In the genomic region with DNA sequence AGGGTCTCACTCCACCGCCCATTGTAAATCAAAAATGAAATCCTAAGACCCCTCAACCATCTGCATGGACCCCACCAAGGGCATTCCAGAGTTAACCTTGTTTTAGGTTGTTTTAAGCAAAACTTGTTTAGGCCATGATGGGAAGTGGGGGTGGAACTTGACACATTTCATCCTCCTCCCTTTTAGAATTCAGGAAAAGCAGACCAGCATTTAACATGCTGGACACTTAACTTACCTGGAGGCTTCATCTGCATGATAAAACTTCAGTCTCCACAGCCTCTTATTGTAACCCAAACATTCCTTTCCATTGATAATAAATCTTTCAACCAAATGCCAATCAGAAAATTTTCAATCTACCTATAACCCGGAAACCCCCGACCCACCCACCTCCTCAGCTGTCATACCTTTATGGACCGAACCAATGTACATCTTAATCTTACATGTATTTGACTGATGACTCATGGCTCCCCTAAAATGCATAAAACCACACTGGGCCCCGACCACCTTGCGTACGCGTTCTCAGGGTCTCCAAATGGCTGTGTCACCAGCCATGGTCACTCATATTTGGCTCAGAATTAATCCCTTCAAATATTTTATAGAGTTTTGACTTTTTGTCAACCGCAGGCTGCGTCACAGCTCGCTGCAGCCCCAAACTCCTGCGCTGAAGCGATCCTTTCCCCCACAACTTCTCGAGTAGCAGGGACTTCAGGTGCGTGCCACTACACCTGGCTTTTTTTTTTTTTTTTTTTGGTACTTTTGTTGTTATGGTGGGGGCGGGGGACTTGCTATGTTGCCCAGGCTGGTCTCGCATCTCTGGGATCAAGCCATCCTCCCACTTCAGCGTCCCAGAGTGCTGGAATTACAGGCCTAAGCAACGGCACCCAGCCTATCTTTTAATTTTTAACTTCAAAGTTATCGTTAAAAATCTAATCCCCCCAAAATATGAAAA, we compare ENCODE assay signal across 8 cellular contexts. TPM values are rescaled to one million over a fixed set of nuclear protein-coding genes. Genes with fewer than 3 reads are reported as not detected.
DNase-seq lines count a peak whose midpoint lies in the region; ATAC-seq and TF ChIP-seq lines count a peak whose summit lies in the region.

No MANE protein-coding gene starts in this region.

- H3K4me1 ChIP-seq in HUES6 (ENCODE audit: control insufficient read depth, insufficient read depth, low read length) (peaks cover 36% of the 10 kb centered on the region), mammary epithelial cell (ENCODE audit: insufficient read depth, low read length) (peaks cover 6% of the 10 kb centered on the region), muscle layer of colon (ENCODE audit: insufficient read depth, low read length) (peaks cover 7% of the 10 kb centered on the region)

- dilution Hi-C loops in mammary epithelial cell (cut with HindIII; ENCODE audit: low sequenced_read_pairs) = no loop called here

- H3K27me3 ChIP-seq in HUES6 (ENCODE audit: control insufficient read depth, insufficient read depth, low read length) (no peaks in the 10 kb centered on the region; the same call in 1 of the 2 replicates), mammary epithelial cell (ENCODE audit: insufficient read depth, low read length) (no peaks in the 10 kb centered on the region), muscle layer of colon (ENCODE audit: control insufficient read depth in 1 of 2, insufficient read depth in 2 of 2, low read length in 2 of 2) (no peaks in the 10 kb centered on the region)

- H3K79me2 ChIP-seq in mammary epithelial cell (ENCODE audit: insufficient read depth, low read length) = peaks cover 8% of the 10 kb centered on the region

- no peaks in the 10 kb centered on the region for H4K20me1 ChIP-seq in mammary epithelial cell (ENCODE audit: insufficient read depth, low read length)

- no peak overlapping the region for H2AFZ ChIP-seq in mammary epithelial cell (ENCODE audit: low read depth, low read length)

- H3K27ac ChIP-seq in 22Rv1 (peak overlapping the region; percentile 75), HUES6 (ENCODE audit: low read depth, low read length) (peak overlapping the region; percentile 6; the same call in 1 of the 2 replicates), mammary epithelial cell (ENCODE audit: insufficient read depth, low read depth, low read length) (peak overlapping the region; percentile 90), muscle layer of colon (ENCODE audit: low read depth, low read length) (peak overlapping the region; percentile 97)

- no peak for DNase-seq in mammary epithelial cell
- DNase-seq in lower leg skin (ENCODE audit: low spot score in 2 of 2) = no peak
- no peak for DNase-seq in activated CD4-positive, alpha-beta T cell treated with anti-CD3 and anti-CD28 coated beads, Interleukin-2, amount 50 U/mL, for 4 hours
- no peak for DNase-seq in central memory CD4-positive, alpha-beta T cell

- intact Hi-C loops in mammary epithelial cell (cut with micrococcal nuclease) (loop anchor here (5.0 kb wide), 1 partner anchor 250 kb away; no protein-coding TSS in a partner anchor), lower leg skin (cut with DNase I; ENCODE audit: low total_unique reads) (no loop called here)

- H3K9ac ChIP-seq in HUES6 (ENCODE audit: low read length) (no peak overlapping the region), mammary epithelial cell (ENCODE audit: insufficient read depth, low read length) (peak overlapping the region; percentile 77), muscle layer of colon (ENCODE audit: low read length) (peak overlapping the region; percentile 76)

- no TSS peak for BruUV-seq in mammary epithelial cell (replicated peaks; lab: Mats Ljungman, UMichigan)

- 66% methylated on average over 19 of the region's 20 CpGs for WGBS in mammary epithelial cell (ENCODE audit: low coverage, missing lambda C conversion rate)
- 65 to 68% methylated on average over 20 of the region's 20 CpGs for WGBS in lower leg skin, 2 donors

- peak overlapping the region; percentile 99 for H3K4me2 ChIP-seq in mammary epithelial cell (ENCODE audit: insufficient read depth, low read depth, low read length)

- no peak for ATAC-seq in HG02759 (IDR thresholded peaks at IDR 0.05; ENCODE audit: unreplicated experiment)

- H3K9me3 ChIP-seq in HUES6 (ENCODE audit: control insufficient read depth, insufficient read depth, low read depth, low read length) (no peaks in the 10 kb centered on the region), mammary epithelial cell (replicated peaks; ENCODE audit: insufficient read depth, low read length) (no peaks in the 10 kb centered on the region), muscle layer of colon (ENCODE audit: low read length) (no peaks in the 10 kb centered on the region)

- H3K4me3 ChIP-seq in HUES6 (ENCODE audit: low read depth, low read length) (peak overlapping the region; percentile 81), mammary epithelial cell (replicated peaks in 1 of 3; ENCODE audit: insufficient read depth in 1 of 3, low read depth in 2 of 3, low read length in 3 of 3) (peak overlapping the region; percentile 71 to 92 (median 85)), muscle layer of colon (ENCODE audit: low read depth in 1 of 2, low read length in 2 of 2) (peak overlapping the region; percentile 75 to 97), lower leg skin (ENCODE audit: low read depth, poor library complexity, severe bottlenecking) (no peak overlapping the region)

- TF ChIP-seq CTCF in 22Rv1 (IDR thresholded peaks at IDR 0.05) (no peak), mammary epithelial cell (conservative IDR thresholded peaks at IDR 0.05 in 1 of 2, IDR thresholded peaks at IDR 0.05 in 1 of 2; ENCODE audit: extremely low read depth in 1 of 2, insufficient read depth in 1 of 2, low read depth in 1 of 2, low read length in 2 of 2) (no peak), lower leg skin (IDR thresholded peaks at IDR 0.05) (no peak)

- CTCF ChIA-PET in mammary epithelial cell (lab: Charles Lee; ENCODE audit: low non-redundant PET) = interaction anchor here (0.7 kb wide), 1 partner anchor 172 kb away, joined by 19 read pairs; no protein-coding TSS in a partner anchor

- in situ Hi-C loops in mammary epithelial cell (cut with MboI; ENCODE audit: low sequenced_read_pairs in 2 of 2) = no loop called here

- TF ChIP-seq POLR2A in lower leg skin (IDR thresholded peaks at IDR 0.05) = no peak

- H3K36me3 ChIP-seq in HUES6 (ENCODE audit: control insufficient read depth, insufficient read depth, low read length) = no peaks in the 10 kb centered on the region
- H3K36me3 ChIP-seq in mammary epithelial cell (ENCODE audit: insufficient read depth, low read length) = no peaks in the 10 kb centered on the region
- peaks cover 20% of the 10 kb centered on the region for H3K36me3 ChIP-seq in muscle layer of colon (ENCODE audit: insufficient read depth, low read length)

RNA-seq across cellular contexts. Expression of a gene that starts 0.9 kb away (rescaled TPM):
- total RNA-seq in mammary epithelial cell (10 to 100 TPM; 27.2 to 33.6 TPM), lower leg skin (10 to 100 TPM; 30.2 to 62.2 (median 44.5) TPM)
- polyA plus RNA-seq in mammary epithelial cell = 10.2 TPM
- 29.1 TPM for polyA minus RNA-seq in mammary epithelial cell

RNA-seq across cellular contexts. Expression of a gene that starts 56.0 kb away (rescaled TPM):
- total RNA-seq in mammary epithelial cell (10 to 100 TPM; 46.7 to 76.5 TPM), lower leg skin (10 to 100 TPM; 61.3 to 83.2 (median 76.5) TPM)
- 25.7 TPM for polyA plus RNA-seq in mammary epithelial cell
- 49.5 TPM for polyA minus RNA-seq in mammary epithelial cell

Comparison
In these comparisons a context has a peak if more than half of its experiments do, and no peak if none do; other contexts are left out.
1. H3K27ac ChIP-seq: peak in every context shown above with its lines; median percentile 97 in muscle layer of colon; 90 in mammary epithelial cell; 75 in 22Rv1; 6 in HUES6.